Comparison of ENCODE assay signal across 13 cellular contexts in genomic region chr11:45610627-45611026, GRCh38.
"Had no signal": no experiment of that assay in that cellular context is flagged by ENCODE, and none has a peak within 500 bp of the region (broad histone marks: within the 10 kb centered on the region; RNA-seq: fewer than 3 reads in every experiment).

No MANE protein-coding gene starts in this region.

- H3K4me1 ChIP-seq: adrenal gland, stomach had no signal

- H3K27me3 ChIP-seq: adrenal gland, ovary had no signal

- H3K9me3 ChIP-seq: adrenal gland, ovary, stomach, thoracic aorta had no signal

- H3K27ac ChIP-seq: adrenal gland, ovary, stomach, thoracic aorta had no signal

- DNase-seq: activated CD4-positive, alpha-beta T cell treated with anti-CD3 and anti-CD28 coated beads, Interleukin-2, amount 50 U/mL, for 48 hours; activated CD8-positive, alpha-beta memory T cell treated with anti-CD3 and anti-CD28 coated beads, Interleukin-2, amount 50 U/mL, for 4 hours; activated effector memory CD4-positive, alpha-beta T cell treated with anti-CD3 and anti-CD28 coated beads, Interleukin-2, amount 50 U/mL, for 16 hours; activated T-cell treated with anti-CD3 and anti-CD28 coated beads, Interleukin-2, amount 50 U/mL, for 48 hours; adrenal gland; kidney glomerular epithelial cell; midbrain; ovary; stimulated activated CD4-positive, alpha-beta T cell treated with anti-CD3 and anti-CD28 coated beads, Interleukin-12 subunit alpha, Interleukin-12 subunit beta, amount 100 ng/mL, for 4 hours; stimulated activated CD4-positive, alpha-beta T cell treated with anti-CD3 and anti-CD28 coated beads, Interleukin-2, amount 100 ng/mL, for 24 hours; stomach; T1000 had no signal

- H3K4me3 ChIP-seq: adrenal gland, ovary, stomach, thoracic aorta had no signal

- H3K36me3 ChIP-seq: adrenal gland, ovary, stomach, thoracic aorta had no signal
